Comparison of ENCODE assay signal across 11 cellular contexts in the genomic region with DNA sequence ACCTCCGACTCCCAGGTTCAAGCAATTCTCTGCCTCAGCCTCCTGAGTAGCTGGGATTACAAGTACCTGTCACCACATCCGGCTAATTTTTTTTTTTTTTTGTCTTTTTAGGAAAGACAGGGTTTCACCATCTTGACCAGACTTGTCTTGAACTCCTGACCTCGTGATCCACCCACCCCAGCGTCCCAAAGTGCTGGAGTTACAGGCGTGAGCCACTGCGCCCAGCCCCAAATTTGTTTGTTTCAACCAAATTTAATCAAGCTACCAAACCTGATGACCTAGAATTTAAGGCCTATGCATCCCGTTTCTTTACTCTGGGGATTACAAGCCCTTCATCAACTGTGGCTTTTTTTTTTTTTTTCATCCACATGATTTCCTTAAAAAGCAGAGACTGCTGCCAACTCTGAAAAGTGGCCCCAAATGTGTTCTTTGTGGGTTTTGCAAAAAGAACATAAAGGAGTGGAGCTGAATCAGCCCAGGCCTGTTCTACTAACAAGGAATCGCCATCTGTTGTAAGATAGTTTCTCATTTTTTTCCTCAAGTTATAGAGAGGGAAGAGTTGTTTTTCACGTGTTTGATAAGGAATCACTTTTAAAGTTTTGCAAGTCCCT. TPM values are rescaled to one million over a fixed set of nuclear protein-coding genes. Genes with fewer than 3 reads are reported as not detected.
A peak's percentile ranks its signal among the peaks of the same experiment; 100 is the strongest.
DNase-seq lines count a peak whose midpoint lies in the region; ATAC-seq and TF ChIP-seq lines count a peak whose summit lies in the region.
"Had no signal": no experiment of that assay in that cellular context is flagged by ENCODE, and none has a peak within 500 bp of the region (broad histone marks: within the 10 kb centered on the region; RNA-seq: fewer than 3 reads in every experiment).

No MANE protein-coding gene starts in this region.

- H3K4me3 ChIP-seq in AG10803 (ENCODE audit: low read length) (peak overlapping the region; percentile 32), adrenal gland (peak overlapping the region in 1 of 4 donors; percentile 25), foreskin fibroblast (ENCODE audit: low read depth in 1 of 2, low read length in 2 of 2) (peak overlapping the region in 1 of 2 donors; percentile 25), ovary (no peak overlapping the region)

- peak; percentile 83 for DNase-seq in AG10803 (ENCODE audit: low read depth)
- DNase-seq in adrenal gland, result peak in 2 of 7 donors; percentile 12 to 16
- DNase-seq in foreskin fibroblast, result peak; percentile 29 to 56
- DNase-seq in ovary, result peak in 4 of 5 donors; percentile 15 to 41 (median 32)
- DNase-seq in left lobe of liver (ENCODE audit: low spot score), result no peak
- no peak for DNase-seq in dermis blood vessel endothelial cell
- no peak for DNase-seq in NCI-H146 treated with DMSO at 0.1 percent for 48 hours (lab: John Stamatoyannopoulos, UW; ENCODE audit: unreplicated experiment)
- DNase-seq: RPMI8226 had no signal

- ATAC-seq in left lobe of liver (no peak), HG03342 (IDR thresholded peaks at IDR 0.05; ENCODE audit: unreplicated experiment) (no peak)

- TF ChIP-seq EP300 in ovary (IDR thresholded peaks at IDR 0.05), result no peak

- H3K27me3 ChIP-seq in adrenal gland (no peaks in the 10 kb centered on the region), ovary (no peaks in the 10 kb centered on the region)

- TF ChIP-seq CTCF in AG10803 (conservative IDR thresholded peaks at IDR 0.05; ENCODE audit: low read length), result no peak
- no peak for TF ChIP-seq CTCF in adrenal gland (IDR thresholded peaks at IDR 0.05)
- no peak for TF ChIP-seq CTCF in foreskin fibroblast (IDR thresholded peaks at IDR 0.05; ENCODE audit: low read depth, low read length)
- no peak for TF ChIP-seq CTCF in ovary (IDR thresholded peaks at IDR 0.05)

- H3K9me3 ChIP-seq in adrenal gland (replicated peaks in 1 of 3) (no peaks in the 10 kb centered on the region), ovary (no peaks in the 10 kb centered on the region)

- no peaks in the 10 kb centered on the region for H3K36me3 ChIP-seq in adrenal gland (replicated peaks in 1 of 2)
- no peaks in the 10 kb centered on the region for H3K36me3 ChIP-seq in ovary

- TF ChIP-seq POLR2A in adrenal gland (IDR thresholded peaks at IDR 0.05) (no peak), ovary (IDR thresholded peaks at IDR 0.05) (no peak)

- WGBS in adrenal gland, 4 donors, result 65 to 71% (median 68%) methylated on average over 9 of the region's 9 CpGs
- WGBS in ovary, 3 donors, result 24 to 41% (median 34%) methylated on average over 9 of the region's 9 CpGs

- H3K4me1 ChIP-seq in adrenal gland (replicated peaks in 1 of 2) (peaks cover 0 to 8% of the 10 kb centered on the region in 2 donors), ovary (ENCODE audit: insufficient read depth) (peaks cover 11% of the 10 kb centered on the region)

- peak overlapping the region in 3 of 5 donors; percentile 27 to 56 (median 44) for H3K27ac ChIP-seq in adrenal gland
- H3K27ac ChIP-seq in ovary, result peak overlapping the region; percentile 24 to 57

- intact Hi-C loops in adrenal gland (cut with DNase I), result no loop called here
- intact Hi-C loops in ovary (cut with DNase I), result no loop called here

RNA-seq across cellular contexts. Expression of gene TBX15, which starts 58.4 kb away (rescaled TPM):
- total RNA-seq in adrenal gland (under 1 TPM in 6 of 8 donors, not detected in 2; 0.11 to 0.44 (median 0.15) TPM), ovary (under 1 TPM in 6 of 7 donors, not detected in 1; 0.08 to 0.60 (median 0.20) TPM), left lobe of liver (15.0 TPM), dermis blood vessel endothelial cell (not detected in 2 replicates)
- polyA plus RNA-seq in adrenal gland (under 1 TPM; 0.11 to 0.48 (median 0.27) TPM), ovary (under 1 TPM; 0.10 to 0.42 TPM)
- total RNA-seq: epithelial cell of proximal tubule had no signal
- polyA plus RNA-seq: AG04450 had no signal

Comparison
In these comparisons a context has a peak if more than half of its experiments do, and no peak if none do; other contexts are left out.
1. DNase-seq: peak in AG10803 (single experiment), foreskin fibroblast (2 of 2) and ovary (4 of 5); none in left lobe of liver (single experiment), dermis blood vessel endothelial cell (single experiment) and NCI-H146 treated with DMSO at 0.1 percent for 48 hours (single experiment).
2. RNA of gene TBX15, which starts 58.4 kb away (total RNA-seq): 15.0 TPM in left lobe of liver (single experiment); 0.08 to 0.60 TPM in ovary, 0.11 to 0.44 TPM in adrenal gland and not detected in dermis blood vessel endothelial cell; every median in the first group is over 10 times any median in the second.